In genomic region chr5:14351086-14351661, GRCh38 we compare ENCODE assay signal across 17 cellular contexts.
DNase-seq lines count a peak whose midpoint lies in the region; ATAC-seq and TF ChIP-seq lines count a peak whose summit lies in the region.
"Had no signal": no experiment of that assay in that cellular context is flagged by ENCODE, and none has a peak within 500 bp of the region (broad histone marks: within the 10 kb centered on the region; RNA-seq: fewer than 3 reads in every experiment).

No MANE protein-coding gene starts in this region.

- 70 to 77% (median 73%) methylated on average over 7 of the region's 7 CpGs for WGBS in ovary, 3 donors

- H3K4me3 ChIP-seq in BLaER1 (no peak overlapping the region), lower lobe of right lung (no peak overlapping the region), tibial artery (no peak overlapping the region), ovary (no peak overlapping the region)
- H3K4me3 ChIP-seq: neural progenitor cell, stomach, upper lobe of left lung had no signal

- no peak for TF ChIP-seq POLR2A in ovary (IDR thresholded peaks at IDR 0.05)

- 0 out of 2 replicates have a peak overlapping the region, but pooled peaks have one; percentile 5 for H3K27ac ChIP-seq in BLaER1
- no peak overlapping the region for H3K27ac ChIP-seq in lower lobe of right lung
- no peak overlapping the region for H3K27ac ChIP-seq in tibial artery
- H3K27ac ChIP-seq in ovary = no peak overlapping the region
- H3K27ac ChIP-seq: neural progenitor cell, stomach, upper lobe of left lung had no signal

- DNase-seq in GF-D8 (lab: John Stamatoyannopoulos, UW) (peak; percentile 29), NOMO-1 treated with dmso at 0.1 percent for 144 hours (lab: John Stamatoyannopoulos, UW; ENCODE audit: unreplicated experiment) (peak; percentile 28), lower lobe of right lung (no peak), COLO829 (ENCODE audit: low spot score) (no peak), tibial artery (no peak), ovary (no peak)
- DNase-seq in activated naive CD4-positive, alpha-beta T cell (lab: John Stamatoyannopoulos, UW) = no peak
- DNase-seq: activated CD4-positive, alpha-beta T cell treated with anti-CD3 and anti-CD28 coated beads for 36 hours; activated naive CD8-positive, alpha-beta T cell treated with anti-CD3 and anti-CD28 coated beads for 36 hours; COR-L47; left cardiac atrium; NCI-H748 treated with DMSO at 0.1 percent for 48 hours; stimulated activated CD4-positive, alpha-beta T cell treated with anti-CD3 and anti-CD28 coated beads, Interleukin-4, amount 100 ng/mL, for 1 hour; stomach; upper lobe of left lung had no signal

- peaks cover 82% of the 10 kb centered on the region for H4K20me1 ChIP-seq in BLaER1

- H3K9ac ChIP-seq in BLaER1 = no peak overlapping the region; the same call in 1 of the 2 replicates
- H3K9ac ChIP-seq: neural progenitor cell had no signal

- H3K9me3 ChIP-seq in BLaER1 = no peaks in the 10 kb centered on the region
- no peaks in the 10 kb centered on the region for H3K9me3 ChIP-seq in lower lobe of right lung
- H3K9me3 ChIP-seq in tibial artery = no peaks in the 10 kb centered on the region
- no peaks in the 10 kb centered on the region for H3K9me3 ChIP-seq in ovary
- H3K9me3 ChIP-seq: stomach, upper lobe of left lung had no signal

- H3K4me1 ChIP-seq in BLaER1 (peaks cover 58% of the 10 kb centered on the region), lower lobe of right lung (peaks cover 19% of the 10 kb centered on the region), tibial artery (peaks cover 0 to 25% (median 5%) of the 10 kb centered on the region in 4 donors), ovary (ENCODE audit: insufficient read depth) (no peaks in the 10 kb centered on the region)
- H3K4me1 ChIP-seq: neural progenitor cell had no signal

- H3K27me3 ChIP-seq in BLaER1 = no peaks in the 10 kb centered on the region
- no peaks in the 10 kb centered on the region for H3K27me3 ChIP-seq in lower lobe of right lung (ENCODE audit: low read depth)
- H3K27me3 ChIP-seq in tibial artery = no peaks in the 10 kb centered on the region
- no peaks in the 10 kb centered on the region for H3K27me3 ChIP-seq in ovary
- H3K27me3 ChIP-seq: neural progenitor cell, stomach, upper lobe of left lung had no signal

- intact Hi-C loops in lower lobe of right lung (cut with DNase I) = no loop called here
- intact Hi-C loops in tibial artery (cut with DNase I; ENCODE audit: low total_unique reads) = loop anchor here (5.0 kb wide), 1 partner anchor 296 kb away; no protein-coding TSS in a partner anchor
- intact Hi-C loops in ovary (cut with DNase I) = loop anchor here in 2 of 4 donors (5.0 kb wide), 2 partner anchors 296 to 364 kb away; no protein-coding TSS in a partner anchor

- H3K36me3 ChIP-seq in BLaER1 (peaks cover 39% of the 10 kb centered on the region), lower lobe of right lung (peaks cover 24% of the 10 kb centered on the region), tibial artery (peaks cover 0 to 14% (median 0%) of the 10 kb centered on the region in 3 donors), ovary (no peaks in the 10 kb centered on the region)
- H3K36me3 ChIP-seq: neural progenitor cell had no signal

- no peak for TF ChIP-seq EP300 in ovary (IDR thresholded peaks at IDR 0.05)

- TF ChIP-seq CTCF in lower lobe of right lung (IDR thresholded peaks at IDR 0.05) = no peak
- TF ChIP-seq CTCF in tibial artery (IDR thresholded peaks at IDR 0.05) = no peak
- no peak for TF ChIP-seq CTCF in ovary (IDR thresholded peaks at IDR 0.05)

- peak; percentile 31 to 35 for ATAC-seq in lower lobe of right lung

- H3K4me2 ChIP-seq in BLaER1 = peak overlapping the region; percentile 74
- H3K4me2 ChIP-seq: neural progenitor cell had no signal

Comparison
In these comparisons a context has a peak if more than half of its experiments do, and no peak if none do; other contexts are left out.
1. DNase-seq: peak in GF-D8 (single experiment) and NOMO-1 treated with dmso at 0.1 percent for 144 hours (single experiment); none in lower lobe of right lung (single experiment), COLO829 (single experiment), activated naive CD4-positive, alpha-beta T cell (0 of 4), tibial artery (0 of 2) and ovary (0 of 5).